Comparison of ENCODE assay signal across 24 cellular contexts in genomic region chr6:125250511-125250910, GRCh38. TPM values are rescaled to one million over a fixed set of nuclear protein-coding genes. Genes with fewer than 3 reads are reported as not detected.
DNase-seq lines count a peak whose midpoint lies in the region; ATAC-seq, FAIRE-seq and TF ChIP-seq lines count a peak whose summit lies in the region.
"Had no signal": no experiment of that assay in that cellular context is flagged by ENCODE, and none has a peak within 500 bp of the region (broad histone marks: within the 10 kb centered on the region; RNA-seq: fewer than 3 reads in every experiment).

No MANE protein-coding gene starts in this region.

- H2AFZ ChIP-seq in mesenchymal stem cell (ENCODE audit: low read depth, low read length), result no peak overlapping the region

- peak overlapping the region; percentile 22 for H2AK5ac ChIP-seq in mesenchymal stem cell (ENCODE audit: low read length, severe bottlenecking)

- no peak overlapping the region for H3K27ac ChIP-seq in mesenchymal stem cell (ENCODE audit: low read length, poor library complexity, severe bottlenecking)
- H3K27ac ChIP-seq: BLaER1 had no signal

- H3K36me3 Mint-ChIP-seq in activated T-helper 17 cell treated with anti-CD3 and anti-CD28 coated beads, Interleukin-2, amount 50 U/mL, for 72 hours (ENCODE audit: low read depth), result no peaks in the 10 kb centered on the region
- H3K36me3 Mint-ChIP-seq: CD14-positive monocyte; CD4-positive, alpha-beta memory T cell; CD4-positive, CD25-positive, alpha-beta regulatory T cell; CD8-positive, alpha-beta memory T cell had no signal

- H4K8ac ChIP-seq in mesenchymal stem cell (ENCODE audit: low read length), result no peak overlapping the region

- FAIRE-seq in GM19239 (lab: Jason Lieb, UNC), result peak; percentile 11
- FAIRE-seq: A204.1, D721Med, GM12891 had no signal

- no peaks in the 10 kb centered on the region for H3K36me3 ChIP-seq in mesenchymal stem cell (ENCODE audit: control insufficient read depth in 1 of 2, insufficient read depth in 2 of 2, low read depth in 1 of 2, low read length in 2 of 2)
- H3K36me3 ChIP-seq: BE2C, BLaER1 had no signal

- H3K27me3 ChIP-seq in mesenchymal stem cell (ENCODE audit: control insufficient read depth in 1 of 2, insufficient read depth in 1 of 2, low read length in 2 of 2), result no peaks in the 10 kb centered on the region
- H3K27me3 ChIP-seq: BE2C, BLaER1 had no signal

- no peak overlapping the region for H3K4me3 Mint-ChIP-seq in activated T-helper 17 cell treated with anti-CD3 and anti-CD28 coated beads, Interleukin-2, amount 50 U/mL, for 72 hours
- H3K4me3 Mint-ChIP-seq: CD14-positive monocyte; CD4-positive, alpha-beta memory T cell; CD4-positive, CD25-positive, alpha-beta regulatory T cell; CD8-positive, alpha-beta memory T cell had no signal

- no peak overlapping the region for H3K27ac Mint-ChIP-seq in activated T-helper 17 cell treated with anti-CD3 and anti-CD28 coated beads, Interleukin-2, amount 50 U/mL, for 72 hours
- H3K27ac Mint-ChIP-seq: CD14-positive monocyte; CD4-positive, alpha-beta memory T cell; CD4-positive, CD25-positive, alpha-beta regulatory T cell; CD8-positive, alpha-beta memory T cell had no signal

- H2BK5ac ChIP-seq in mesenchymal stem cell (ENCODE audit: low read depth, low read length, poor library complexity, severe bottlenecking), result no peak overlapping the region

- H3K4ac ChIP-seq in mesenchymal stem cell (ENCODE audit: low read depth in 1 of 2, low read length in 2 of 2), result no peak overlapping the region

- ATAC-seq in HG02981 (IDR thresholded peaks at IDR 0.05; ENCODE audit: unreplicated experiment), result no peak
- no peak for ATAC-seq in activated T-helper 17 cell treated with anti-CD3 and anti-CD28 coated beads, Interleukin-2, amount 50 U/mL, for 72 hours (replicated peaks)

- no peak overlapping the region for H2BK12ac ChIP-seq in mesenchymal stem cell (ENCODE audit: low read length in 2 of 2)

- H3K4me1 ChIP-seq in mesenchymal stem cell (ENCODE audit: control insufficient read depth, insufficient read depth, low read depth, low read length), result peaks cover 6% of the 10 kb centered on the region
- H3K4me1 ChIP-seq: BE2C, BLaER1 had no signal

- H2BK120ac ChIP-seq in mesenchymal stem cell (ENCODE audit: low read depth, low read length), result no peak overlapping the region

- peaks cover 11% of the 10 kb centered on the region for H3K27me3 Mint-ChIP-seq in activated T-helper 17 cell treated with anti-CD3 and anti-CD28 coated beads, Interleukin-2, amount 50 U/mL, for 72 hours

- H4K91ac ChIP-seq in mesenchymal stem cell (ENCODE audit: low read length), result no peak overlapping the region

- no peak overlapping the region for H2BK15ac ChIP-seq in mesenchymal stem cell (ENCODE audit: low read depth, poor library complexity, severe bottlenecking)

- no peak overlapping the region for H3K4me3 ChIP-seq in mesenchymal stem cell (ENCODE audit: insufficient read depth in 1 of 2, low read depth in 1 of 2, low read length in 2 of 2)
- H3K4me3 ChIP-seq: BLaER1 had no signal

- H3K14ac ChIP-seq in mesenchymal stem cell (ENCODE audit: low read length in 2 of 2), result no peak overlapping the region

- in situ Hi-C loops in SK-MEL-5 (cut with HindIII; ENCODE audit: low pct_unique_long_range_greater_than_20kb, low sequenced_read_pairs), result no loop called here

- no peak overlapping the region for H3K18ac ChIP-seq in mesenchymal stem cell (ENCODE audit: low read depth in 1 of 2, low read length in 2 of 2)

- no CpG with 5 or more reads among the region's 1 CpG for WGBS in mesenchymal stem cell

- no peak for TF ChIP-seq POLR2A in erythroblast (IDR thresholded peaks at IDR 0.05; ENCODE audit: low read length)

- H3K9me3 Mint-ChIP-seq in activated T-helper 17 cell treated with anti-CD3 and anti-CD28 coated beads, Interleukin-2, amount 50 U/mL, for 72 hours, result no peaks in the 10 kb centered on the region
- H3K9me3 Mint-ChIP-seq: CD14-positive monocyte had no signal

- H3K9me3 ChIP-seq in mesenchymal stem cell (ENCODE audit: control insufficient read depth, low read length), result no peaks in the 10 kb centered on the region
- H3K9me3 ChIP-seq: BE2C, Caco-2 had no signal

- no peaks in the 10 kb centered on the region for H3K4me1 Mint-ChIP-seq in activated T-helper 17 cell treated with anti-CD3 and anti-CD28 coated beads, Interleukin-2, amount 50 U/mL, for 72 hours
- H3K4me1 Mint-ChIP-seq: CD14-positive monocyte; CD4-positive, alpha-beta memory T cell; CD8-positive, alpha-beta memory T cell had no signal

- H3K23ac ChIP-seq in mesenchymal stem cell (ENCODE audit: low read length in 2 of 2), result no peak overlapping the region

- peaks cover 1% of the 10 kb centered on the region for H3K79me1 ChIP-seq in mesenchymal stem cell (replicated peaks; ENCODE audit: low read length, poor library complexity, severe bottlenecking)

- H3K4me2 ChIP-seq in mesenchymal stem cell (ENCODE audit: low read length, poor library complexity, severe bottlenecking), result no peak overlapping the region
- H3K4me2 ChIP-seq: BLaER1 had no signal

- DNase-seq in COLO829 (ENCODE audit: low spot score) (peak; percentile 24), GM19239 (ENCODE audit: insufficient read length, low spot score) (no peak), SK-MEL-5 (ENCODE audit: low read depth, low spot score) (peak; percentile 71), mesenchymal stem cell (no peak), erythroblast (lab: John Stamatoyannopoulos, UW) (no peak), NCI-H146 treated with DMSO at 0.1 percent for 48 hours (lab: John Stamatoyannopoulos, UW; ENCODE audit: unreplicated experiment) (no peak)
- DNase-seq: 8988T; ACHN; BE2C; C1 segment of cervical spinal cord; Caco-2; Calu3; CD4-positive, alpha-beta memory T cell; CD4-positive, CD25-positive, alpha-beta regulatory T cell; CD8-positive, alpha-beta memory T cell; DMS79 treated with DMSO at 0.1 percent for 48 hours; GF-D8 had no signal

- no peak overlapping the region for H3K9ac ChIP-seq in mesenchymal stem cell (ENCODE audit: low read length)
- H3K9ac ChIP-seq: BLaER1 had no signal

RNA-seq across cellular contexts. Expression of gene HDDC2, which starts 51.3 kb away (rescaled TPM):
- total RNA-seq in SK-MEL-5 (2014; rRNA removed; shearing (Covaris generic)), result 195 and 198 TPM in 2 replicates
- 122 and 135 TPM in 2 replicates for polyA plus RNA-seq in SK-MEL-5 (2015; cell fraction: cytosol; rRNA removed)
- 69.3 and 87.8 TPM in 2 replicates for polyA plus RNA-seq in SK-MEL-5 (2015; cell fraction: nucleus; rRNA removed)
- 47.5 TPM for polyA plus RNA-seq in mesenchymal stem cell (2013, experiment 1 of 2)
- polyA plus RNA-seq in mesenchymal stem cell (2013, experiment 2 of 2), result 50.7 TPM
- 10 to 100 TPM; 51.5 to 74.4 TPM for total RNA-seq in activated T-helper 17 cell treated with anti-CD3 and anti-CD28 coated beads, Interleukin-2, amount 50 U/mL, for 72 hours

Comparison
In these comparisons a context has a peak if more than half of its experiments do, and no peak if none do; other contexts are left out.
1. DNase-seq: peak in COLO829 (single experiment) and SK-MEL-5 (single experiment); none in GM19239 (single experiment), mesenchymal stem cell (single experiment), erythroblast (0 of 2) and NCI-H146 treated with DMSO at 0.1 percent for 48 hours (single experiment).